Comparison of ENCODE assay signal across 21 cellular contexts in genomic region chr3:1442271-1442670, GRCh38.
"Had no signal": no experiment of that assay in that cellular context is flagged by ENCODE, and none has a peak within 500 bp of the region (broad histone marks: within the 10 kb centered on the region; RNA-seq: fewer than 3 reads in every experiment).

No MANE protein-coding gene starts in this region.

- H3K27ac Mint-ChIP-seq: activated CD8-positive, alpha-beta T cell treated with anti-CD3 and anti-CD28 coated beads, Interleukin-2, amount 10 ng/mL, durations not matched to agents 7 days and 5 days; activated naive CD8-positive, alpha-beta T cell treated with anti-CD3 and anti-CD28 coated beads for 36 hours; activated T-cell treated with anti-CD3 and anti-CD28 coated beads, Interleukin-2, amount 50 U/mL, for 72 hours; neural progenitor cell; stimulated activated naive CD8-positive, alpha-beta T cell treated with anti-CD3 and anti-CD28 coated beads, Interleukin-15, Interleukin-2, amounts not matched to agents 100 ng/mL and 50 ng/mL, for 24 hours had no signal

- H3K4me3 ChIP-seq: coronary artery, esophagus muscularis mucosa, lung, neural progenitor cell, right lobe of liver, smooth muscle cell, testis, upper lobe of left lung had no signal

- H3K27me3 ChIP-seq: brain microvascular endothelial cell, esophagus muscularis mucosa, neural progenitor cell, right lobe of liver, testis, upper lobe of left lung had no signal

- H3K4me1 ChIP-seq: esophagus muscularis mucosa, neural progenitor cell, right lobe of liver, testis, upper lobe of left lung had no signal

- H3K36me3 ChIP-seq: brain microvascular endothelial cell, esophagus muscularis mucosa, neural progenitor cell, right lobe of liver, upper lobe of left lung had no signal

- H3K27me3 Mint-ChIP-seq: activated naive CD8-positive, alpha-beta T cell treated with anti-CD3 and anti-CD28 coated beads for 36 hours; central memory CD8-positive, alpha-beta T cell; stimulated activated naive CD8-positive, alpha-beta T cell treated with anti-CD3 and anti-CD28 coated beads, Interleukin-15, Interleukin-2, amounts not matched to agents 100 ng/mL and 50 ng/mL, for 24 hours had no signal

- H3K9me3 Mint-ChIP-seq: neural progenitor cell had no signal

- DNase-seq: activated CD4-positive, alpha-beta T cell treated with anti-CD3 and anti-CD28 coated beads for 4 hours; activated CD8-positive, alpha-beta memory T cell treated with anti-CD3 and anti-CD28 coated beads, Interleukin-2, amount 50 U/mL, for 4 hours; activated CD8-positive, alpha-beta T cell treated with anti-CD3 and anti-CD28 coated beads, Interleukin-2, amount 10 ng/mL, durations not matched to agents 7 days and 5 days; activated gamma-delta T cell; activated naive CD8-positive, alpha-beta T cell treated with anti-CD3 and anti-CD28 coated beads for 36 hours; activated T-cell treated with anti-CD3 and anti-CD28 coated beads, Interleukin-2, amount 50 U/mL, for 72 hours; amygdala; brain microvascular endothelial cell; midbrain; right lobe of liver; stimulated activated CD4-positive, alpha-beta T cell treated with anti-CD3 and anti-CD28 coated beads, Interleukin-4, amount 100 ng/mL, for 4 hours; stimulated activated CD8-positive, alpha-beta memory T cell treated with anti-CD3 and anti-CD28 coated beads, Interleukin-4, amount 100 ng/mL, for 48 hours; testis; upper lobe of left lung had no signal

- ATAC-seq: activated CD8-positive, alpha-beta T cell treated with anti-CD3 and anti-CD28 coated beads, Interleukin-2, amount 10 ng/mL, durations not matched to agents 7 days and 5 days; activated T-cell treated with anti-CD3 and anti-CD28 coated beads, Interleukin-2, amount 50 U/mL, for 72 hours; right lobe of liver had no signal

- H3K36me3 Mint-ChIP-seq: activated naive CD8-positive, alpha-beta T cell treated with anti-CD3 and anti-CD28 coated beads for 36 hours; neural progenitor cell had no signal

- H3K4me1 Mint-ChIP-seq: activated naive CD8-positive, alpha-beta T cell treated with anti-CD3 and anti-CD28 coated beads for 36 hours; central memory CD8-positive, alpha-beta T cell; neural progenitor cell had no signal

- H3K27ac ChIP-seq: brain microvascular endothelial cell, coronary artery, esophagus muscularis mucosa, neural progenitor cell, right lobe of liver, testis, upper lobe of left lung had no signal

- H3K9me3 ChIP-seq: esophagus muscularis mucosa, right lobe of liver, testis, upper lobe of left lung had no signal

- H3K4me3 Mint-ChIP-seq: activated CD8-positive, alpha-beta T cell treated with anti-CD3 and anti-CD28 coated beads, Interleukin-2, amount 10 ng/mL, durations not matched to agents 7 days and 5 days; activated naive CD8-positive, alpha-beta T cell treated with anti-CD3 and anti-CD28 coated beads for 36 hours; activated T-cell treated with anti-CD3 and anti-CD28 coated beads, Interleukin-2, amount 50 U/mL, for 72 hours; central memory CD8-positive, alpha-beta T cell; neural progenitor cell; stimulated activated naive CD8-positive, alpha-beta T cell treated with anti-CD3 and anti-CD28 coated beads, Interleukin-15, Interleukin-2, amounts not matched to agents 100 ng/mL and 50 ng/mL, for 24 hours had no signal
